ENCODE assay signal across 1 cellular context in the genomic region with DNA sequence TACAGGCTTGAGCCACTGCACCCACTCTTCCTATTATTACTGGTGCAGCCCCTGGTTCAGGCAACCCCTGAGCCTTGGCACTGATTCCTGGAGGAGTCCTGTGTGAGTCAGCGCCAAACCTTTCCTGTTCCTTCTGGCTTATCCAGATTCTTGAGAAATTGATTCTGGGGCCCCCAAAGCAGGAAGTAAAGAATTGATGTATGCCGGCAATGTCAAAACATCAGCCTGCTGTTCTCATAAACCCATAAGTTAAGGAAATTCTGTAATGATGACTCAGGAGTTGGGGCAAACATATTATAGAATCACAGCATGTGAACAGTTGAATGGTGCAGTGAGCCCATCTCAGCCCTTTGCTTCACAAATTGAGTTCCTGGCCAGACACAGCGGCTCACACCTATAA.
TF ChIP-seq lines count a peak whose summit lies in the region.

No MANE protein-coding gene starts in this region.

TF ChIP-seq in HepG2, 621 proteins besides CTCF, POLR2A, EP300 and RAD21:
- TF ChIP-seq PITX1 (CRISPR knock-in tag; IDR thresholded peaks at IDR 0.05) (no peak), SCMH1 (CRISPR knock-in tag; IDR thresholded peaks at IDR 0.05; ENCODE audit: borderline replicate concordance) (no peak), ETV6 (CRISPR knock-in tag; conservative IDR thresholded peaks at IDR 0.05) (no peak), ATF7 (IDR thresholded peaks at IDR 0.05) (no peak), ATF7 (CRISPR knock-in tag; IDR thresholded peaks at IDR 0.05) (no peak), KDM6A (CRISPR knock-in tag; IDR thresholded peaks at IDR 0.05; ENCODE audit: low read depth) (no peak), SSRP1 (CRISPR knock-in tag; IDR thresholded peaks at IDR 0.05) (no peak)
